19 cellular contexts compared by ENCODE assay signal in genomic region chr10:21751341-21752310, GRCh38.
DNase-seq lines count a peak whose midpoint lies in the region; ATAC-seq, FAIRE-seq and TF ChIP-seq lines count a peak whose summit lies in the region.
"Had no signal": no experiment of that assay in that cellular context is flagged by ENCODE, and none has a peak within 500 bp of the region (broad histone marks: within the 10 kb centered on the region; RNA-seq: fewer than 3 reads in every experiment).

No MANE protein-coding gene starts in this region.

- H3K9me3 ChIP-seq in HEK293 (ENCODE audit: control insufficient read depth, insufficient read depth, low read depth, low read length), result no peaks in the 10 kb centered on the region
- H3K9me3 ChIP-seq in kidney (ENCODE audit: control insufficient read depth in 1 of 2, low read length in 2 of 2), result no peaks in the 10 kb centered on the region
- H3K9me3 ChIP-seq in prostate gland, result no peaks in the 10 kb centered on the region

- H3K4me1 ChIP-seq in HEK293 (ENCODE audit: control insufficient read depth, insufficient read depth, low read length) (peaks cover 6% of the 10 kb centered on the region; the same call in 1 of the 2 replicates), kidney (ENCODE audit: control insufficient read depth in 1 of 2, insufficient read depth in 1 of 2, low read depth in 1 of 2, low read length in 2 of 2) (no peaks in the 10 kb centered on the region), prostate gland (replicated peaks) (no peaks in the 10 kb centered on the region)

- ATAC-seq in HG02870 (IDR thresholded peaks at IDR 0.05; ENCODE audit: unreplicated experiment), result no peak
- ATAC-seq: activated T-cell treated with anti-CD3 and anti-CD28 coated beads, Interleukin-2, amount 50 U/mL, for 4 hours; left ventricle myocardium superior; sciatic nerve had no signal

- FAIRE-seq in kidney (lab: Jason Lieb, UNC), result no peak
- FAIRE-seq: endometrium had no signal

- no peaks in the 10 kb centered on the region for H3K27me3 ChIP-seq in prostate gland (replicated peaks; ENCODE audit: insufficient read depth)

- H3K9ac ChIP-seq in kidney (ENCODE audit: low read length in 2 of 2), result no peak overlapping the region
- H3K9ac ChIP-seq: GM23248 had no signal

- H3K36me3 ChIP-seq in HEK293 (ENCODE audit: control insufficient read depth in 2 of 2, insufficient read depth in 1 of 2, low read length in 2 of 2) (peaks cover 0 to 3% of the 10 kb centered on the region in 2 experiments; a peak in 1 of 3 replicates), kidney (ENCODE audit: control insufficient read depth in 1 of 2, insufficient read depth in 2 of 2, low read length in 2 of 2) (peaks cover 0 to 2% of the 10 kb centered on the region in 2 donors), prostate gland (no peaks in the 10 kb centered on the region)

- CTCF ChIA-PET in HEK293 (lab: Yijun Ruan, JAX), result interaction anchor here (0.6 to 1.0 kb wide), 4 partner anchors 20 to 597 kb away, joined by 3 to 5 read pairs (median 4); no protein-coding TSS in a partner anchor

- peak; percentile 41 for DNase-seq in A172 (ENCODE audit: low spot score)
- DNase-seq in amniotic epithelial cell (ENCODE audit: low read depth), result peak; percentile 14
- peak; percentile 41 for DNase-seq in iPS-NIHi11 (ENCODE audit: low spot score)
- no peak for DNase-seq in kidney
- no peak for DNase-seq in prostate gland (ENCODE audit: low spot score)
- DNase-seq in hepatic stellate cell (ENCODE audit: low spot score), result no peak
- DNase-seq: activated CD4-positive, alpha-beta memory T cell treated with anti-CD3 and anti-CD28 coated beads, Interleukin-2, amount 10 ng/mL, durations not matched to agents 7 days and 5 days; activated naive CD4-positive, alpha-beta T cell treated with anti-CD3 and anti-CD28 coated beads, Interleukin-2, amount 50 U/mL, for 16 hours; activated T-cell treated with anti-CD3 and anti-CD28 coated beads, Interleukin-2, amount 50 U/mL, for 4 hours; CD8-positive, alpha-beta memory T cell; DND-41; GM23248; hippocampal formation; left ventricle myocardium superior; NCI-H1417 had no signal

- H3K27ac ChIP-seq in HEK293 (ENCODE audit: extremely low read depth, low read depth, low read length) (no peak overlapping the region), kidney (ENCODE audit: low read depth in 2 of 2, low read length in 2 of 2) (no peak overlapping the region), prostate gland (no peak overlapping the region)
- H3K27ac ChIP-seq: GM23248 had no signal

- TF ChIP-seq POLR2A in prostate gland (IDR thresholded peaks at IDR 0.05), result no peak

- TF ChIP-seq CTCF in HEK293 (tag by site-specific recombination; IDR thresholded peaks at IDR 0.05) (no peak), kidney (IDR thresholded peaks at IDR 0.05; ENCODE audit: borderline replicate concordance, extremely low read depth, insufficient read depth) (no peak), prostate gland (IDR thresholded peaks at IDR 0.05) (no peak)

- no peak overlapping the region for H3K4me3 ChIP-seq in HEK293 (ENCODE audit: low read depth, low read length)
- no peak overlapping the region for H3K4me3 ChIP-seq in kidney (ENCODE audit: low read length in 2 of 2)
- H3K4me3 ChIP-seq in prostate gland, result no peak overlapping the region
- H3K4me3 ChIP-seq: GM23248 had no signal

- POLR2A ChIA-PET in HEK293 (lab: Yijun Ruan, JAX), result no interaction called here

- 66% methylated on average over 26 of the region's 26 CpGs for WGBS in prostate gland

- intact Hi-C loops in kidney (cut with DNase I), result no loop called here
- intact Hi-C loops in prostate gland (cut with DNase I), result no loop called here

TF ChIP-seq in HEK293, 187 proteins besides CTCF, POLR2A, EP300 and RAD21 (continues in another document):
- TF ChIP-seq PRDM10 (tag by site-specific recombination; IDR thresholded peaks at IDR 0.05), result peak; percentile 18; the same call in 1 of the 2 replicates
- no peak for TF ChIP-seq ZNF239 (tag by site-specific recombination; IDR thresholded peaks at IDR 0.05)
- no peak for TF ChIP-seq ZNF335 (tag by site-specific recombination; conservative IDR thresholded peaks at IDR 0.05)
- TF ChIP-seq ZFP37 (tag by site-specific recombination; IDR thresholded peaks at IDR 0.05), result 0 out of 2 replicates have a peak, but pooled peaks have one; percentile 49
- no peak for TF ChIP-seq ZBTB49 (tag by site-specific recombination; IDR thresholded peaks at IDR 0.05; ENCODE audit: low read depth)
- TF ChIP-seq MZF1 (tag by site-specific recombination; IDR thresholded peaks at IDR 0.05; ENCODE audit: borderline replicate concordance), result peak; percentile 33; the same call in 1 of the 2 replicates
- no peak for TF ChIP-seq ZBTB20 (tag by site-specific recombination; IDR thresholded peaks at IDR 0.05)
- no peak for TF ChIP-seq ZNF561 (tag by site-specific recombination; IDR thresholded peaks at IDR 0.05; ENCODE audit: borderline replicate concordance)
- TF ChIP-seq ZNF843 (tag by site-specific recombination; IDR thresholded peaks at IDR 0.05), result peak; percentile 73
- TF ChIP-seq ZNF214 (tag by site-specific recombination; IDR thresholded peaks at IDR 0.05; ENCODE audit: borderline replicate concordance), result no peak
- no peak for TF ChIP-seq KLF9 (tag by site-specific recombination; IDR thresholded peaks at IDR 0.05; ENCODE audit: low read depth)
- TF ChIP-seq, protein P1, sequence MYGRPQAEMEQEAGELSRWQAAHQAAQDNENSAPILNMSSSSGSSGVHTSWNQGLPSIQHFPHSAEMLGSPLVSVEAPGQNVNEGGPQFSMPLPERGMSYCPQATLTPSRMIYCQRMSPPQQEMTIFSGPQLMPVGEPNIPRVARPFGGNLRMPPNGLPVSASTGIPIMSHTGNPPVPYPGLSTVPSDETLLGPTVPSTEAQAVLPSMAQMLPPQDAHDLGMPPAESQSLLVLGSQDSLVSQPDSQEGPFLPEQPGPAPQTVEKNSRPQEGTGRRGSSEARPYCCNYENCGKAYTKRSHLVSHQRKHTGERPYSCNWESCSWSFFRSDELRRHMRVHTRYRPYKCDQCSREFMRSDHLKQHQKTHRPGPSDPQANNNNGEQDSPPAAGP (tag by site-specific recombination; IDR thresholded peaks at IDR 0.05), result 0 out of 2 replicates have a peak, but pooled peaks have one; percentile 34
- no peak for TF ChIP-seq ZNF292 (tag by site-specific recombination; IDR thresholded peaks at IDR 0.05; ENCODE audit: borderline replicate concordance, low read depth)

Comparison
In these comparisons a context has a peak if more than half of its experiments do, and no peak if none do; other contexts are left out.
1. DNase-seq: peak in A172 (single experiment), amniotic epithelial cell (single experiment) and iPS-NIHi11 (single experiment); none in kidney (single experiment), prostate gland (single experiment) and hepatic stellate cell (single experiment).